Comparison of ENCODE assay signal across 8 cellular contexts in genomic region chr1:234970371-234970730, GRCh38.
DNase-seq lines count a peak whose midpoint lies in the region; ATAC-seq and TF ChIP-seq lines count a peak whose summit lies in the region.

No MANE protein-coding gene starts in this region.

- H3K27ac Mint-ChIP-seq in activated B cell treated with CpG ODN at 0.5 μM for 24 hours: no peak overlapping the region

- no peaks in the 10 kb centered on the region for H3K36me3 ChIP-seq in heart left ventricle

- CTCF ChIA-PET in activated B cell treated with CpG ODN at 0.5 μM for 24 hours (lab: Charles Lee): interaction anchor here (1.6 kb wide), 1 partner anchor 10 kb away, joined by 6 read pairs; no protein-coding TSS in a partner anchor

- peak; percentile 40 for ATAC-seq in activated B cell treated with CpG ODN at 0.5 μM for 24 hours (ENCODE audit: low read depth)
- ATAC-seq in heart left ventricle: peak; percentile 9 to 59 (median 44)
- no peak for ATAC-seq in GM21447 (IDR thresholded peaks at IDR 0.05; ENCODE audit: unreplicated experiment)
- no peak for ATAC-seq in HG02571 (IDR thresholded peaks at IDR 0.05; ENCODE audit: unreplicated experiment)
- ATAC-seq in GM21529 (IDR thresholded peaks at IDR 0.05; ENCODE audit: unreplicated experiment): no peak

- no peak for TF ChIP-seq POLR2A in heart left ventricle (IDR thresholded peaks at IDR 0.05)

- POLR2A ChIA-PET in activated B cell treated with CpG ODN at 0.5 μM for 24 hours (lab: Charles Lee): interaction anchor here (0.5 to 2.3 kb wide), 8 partner anchors 10 to 408 kb away, joined by 3 to 16 read pairs (median 5); no protein-coding TSS in a partner anchor

- H3K27me3 Mint-ChIP-seq in activated B cell treated with CpG ODN at 0.5 μM for 24 hours: no peaks in the 10 kb centered on the region

- H3K4me3 ChIP-seq in HFF-Myc (replicated peaks; ENCODE audit: low read depth, low read length): peak overlapping the region; percentile 2
- H3K4me3 ChIP-seq in heart left ventricle: peak overlapping the region in 9 of 12 donors; percentile 39 to 47 (median 43)
- peak overlapping the region in 4 of 7 experiments; percentile 6 to 20 (median 14) for H3K4me3 ChIP-seq in skin epidermis

- no peaks in the 10 kb centered on the region for H3K9me3 ChIP-seq in heart left ventricle

- no peak for TF ChIP-seq CTCF in HFF-Myc (IDR thresholded peaks at IDR 0.05; ENCODE audit: low read depth, low read length, missing control alignments)
- TF ChIP-seq CTCF in activated B cell treated with CpG ODN at 0.5 μM for 24 hours (IDR thresholded peaks at IDR 0.05): no peak
- no peak for TF ChIP-seq CTCF in heart left ventricle (IDR thresholded peaks at IDR 0.05)

- 43 to 53% (median 47%) methylated on average over 5 of the region's 5 CpGs for WGBS in heart left ventricle, 4 donors

- H3K27me3 ChIP-seq in heart left ventricle: no peaks in the 10 kb centered on the region

- H3K4me1 Mint-ChIP-seq in activated B cell treated with CpG ODN at 0.5 μM for 24 hours: peaks cover 29% of the 10 kb centered on the region

- intact Hi-C loops in activated B cell treated with CpG ODN at 0.5 μM for 24 hours (cut with micrococcal nuclease) (no loop called here), heart left ventricle (cut with DNase I) (loop anchor here in 4 of 10 donors (5.0 to 10.0 kb wide), 5 partner anchors 48 to 476 kb away; no protein-coding TSS in a partner anchor)

- peak; percentile 59 for DNase-seq in HFF-Myc (ENCODE audit: extremely low read depth, low read depth)
- no peak for DNase-seq in activated B cell treated with CpG ODN at 0.5 μM for 24 hours
- no peak for DNase-seq in heart left ventricle
- no peak for DNase-seq in midbrain (lab: John Stamatoyannopoulos, UW)

- H3K27ac ChIP-seq in heart left ventricle (peak overlapping the region; percentile 67 to 94 (median 83)), skin epidermis (peak overlapping the region in 20 of 21 experiments; percentile 55 to 94 (median 84))

- no peaks in the 10 kb centered on the region for H3K36me3 Mint-ChIP-seq in activated B cell treated with CpG ODN at 0.5 μM for 24 hours (ENCODE audit: low read depth)

- H3K9me3 Mint-ChIP-seq in activated B cell treated with CpG ODN at 0.5 μM for 24 hours: no peaks in the 10 kb centered on the region

- no peak overlapping the region for H3K4me3 Mint-ChIP-seq in activated B cell treated with CpG ODN at 0.5 μM for 24 hours

- H3K4me1 ChIP-seq in heart left ventricle: peaks cover 0 to 61% (median 32%) of the 10 kb centered on the region in 12 donors

Comparison
In these comparisons a context has a peak if more than half of its experiments do, and no peak if none do; other contexts are left out.
1. ATAC-seq: peak in activated B cell treated with CpG ODN at 0.5 μM for 24 hours (single experiment) and heart left ventricle (4 of 4); none in GM21447 (single experiment), HG02571 (single experiment) and GM21529 (single experiment).
2. Peak in every context shown above with its lines, with median percentiles within 50 percentile points of each other: H3K4me3 ChIP-seq.